15 cellular contexts compared by ENCODE assay signal in genomic region chr16:46693598-46693997, GRCh38. TPM values are rescaled to one million over a fixed set of nuclear protein-coding genes. Genes with fewer than 3 reads are reported as not detected.
A peak's percentile ranks its signal among the peaks of the same experiment; 100 is the strongest.
DNase-seq lines count a peak whose midpoint lies in the region; ATAC-seq and TF ChIP-seq lines count a peak whose summit lies in the region.
"Had no signal": no experiment of that assay in that cellular context is flagged by ENCODE, and none has a peak within 500 bp of the region (broad histone marks: within the 10 kb centered on the region; RNA-seq: fewer than 3 reads in every experiment).

No MANE protein-coding gene starts in this region.

- H3K4me3 Mint-ChIP-seq in glutamatergic neuron (ENCODE audit: unreplicated experiment) = no peak overlapping the region
- H3K4me3 Mint-ChIP-seq: H9 had no signal

- TF ChIP-seq CTCF in WERI-Rb-1 (IDR thresholded peaks at IDR 0.05; ENCODE audit: low read depth, low read length) (no peak), glutamatergic neuron (IDR thresholded peaks at IDR 0.05; ENCODE audit: partially characterized antibody, unreplicated experiment) (no peak)

- no peaks in the 10 kb centered on the region for H3K36me3 Mint-ChIP-seq in glutamatergic neuron (ENCODE audit: unreplicated experiment)

- H3K27me3 ChIP-seq in WERI-Rb-1 (ENCODE audit: insufficient read depth, low read depth, severe bottlenecking) = no peaks in the 10 kb centered on the region
- H3K27me3 ChIP-seq: BLaER1 treated with 17β-estradiol and CSF1 and Interleukin-3, amounts not matched to agents 10 nM and 100 nM had no signal

- peak overlapping the region; percentile 53 for H3K27ac ChIP-seq in WERI-Rb-1
- H3K27ac ChIP-seq: BLaER1 treated with 17β-estradiol and CSF1 and Interleukin-3, amounts not matched to agents 10 nM and 100 nM had no signal

- H3K4me3 ChIP-seq in WERI-Rb-1 (ENCODE audit: low read depth, low read length) = no peak overlapping the region
- H3K4me3 ChIP-seq: BLaER1 treated with 17β-estradiol and CSF1 and Interleukin-3, amounts not matched to agents 10 nM and 100 nM had no signal

- DNase-seq in NCI-H82 (lab: John Stamatoyannopoulos, UW) = peak; percentile 46
- no peak for DNase-seq in NCI-H82 treated with DMSO at 0.1 percent for 48 hours (lab: John Stamatoyannopoulos, UW; ENCODE audit: unreplicated experiment)
- DNase-seq in WERI-Rb-1 = no peak
- no peak for DNase-seq in glutamatergic neuron
- no peak for DNase-seq in NCI-H1092 (lab: John Stamatoyannopoulos, UW)
- DNase-seq: ACHN; CD4-positive, CD25-positive, alpha-beta regulatory T cell; DMS 273 treated with DMSO at 0.1 percent for 48 hours; DMS79 treated with DMSO at 0.1 percent for 48 hours; EL; GOT3; H9 had no signal

- peaks cover 3% of the 10 kb centered on the region for H3K9me3 Mint-ChIP-seq in glutamatergic neuron (ENCODE audit: unreplicated experiment)
- H3K9me3 Mint-ChIP-seq: CD4-positive, CD25-positive, alpha-beta regulatory T cell; H9 had no signal

- H3K9me3 ChIP-seq in WERI-Rb-1 (ENCODE audit: severe bottlenecking) = no peaks in the 10 kb centered on the region
- H3K9me3 ChIP-seq: BLaER1 treated with 17β-estradiol and CSF1 and Interleukin-3, amounts not matched to agents 10 nM and 100 nM had no signal

- peak overlapping the region; percentile 69 for H3K27ac Mint-ChIP-seq in glutamatergic neuron (ENCODE audit: unreplicated experiment)
- H3K27ac Mint-ChIP-seq: CD4-positive, CD25-positive, alpha-beta regulatory T cell; H9 had no signal

- H3K36me3 ChIP-seq in WERI-Rb-1 = peaks cover 62% of the 10 kb centered on the region

- H3K27me3 Mint-ChIP-seq in glutamatergic neuron (ENCODE audit: unreplicated experiment) = peaks cover under 1% of the 10 kb centered on the region
- H3K27me3 Mint-ChIP-seq: CD4-positive, CD25-positive, alpha-beta regulatory T cell had no signal

- ATAC-seq in GM18909 (IDR thresholded peaks at IDR 0.05; ENCODE audit: poor library complexity, unreplicated experiment) = no peak
- no peak for ATAC-seq in GM18858 (IDR thresholded peaks at IDR 0.05; ENCODE audit: unreplicated experiment)

- peaks cover 9% of the 10 kb centered on the region for H3K4me1 Mint-ChIP-seq in glutamatergic neuron (ENCODE audit: low read depth, unreplicated experiment)

RNA-seq across cellular contexts. Expression of gene ORC6, which starts 4.1 kb away (rescaled TPM):
- 30.1 TPM for total RNA-seq in glutamatergic neuron (ENCODE audit: unreplicated experiment)

RNA-seq across cellular contexts. Expression of gene VPS35, which starts 4.6 kb away (rescaled TPM):
- total RNA-seq in glutamatergic neuron (ENCODE audit: unreplicated experiment) = 111 TPM

RNA-seq across cellular contexts. Expression of gene MYLK3, which starts 54.5 kb away (rescaled TPM):
- total RNA-seq in glutamatergic neuron (ENCODE audit: unreplicated experiment) = 0.49 TPM
- total RNA-seq: CD4-positive, CD25-positive, alpha-beta regulatory T cell had no signal
